ENCODE assay signal across 17 cellular contexts in genomic region chr1:87600848-87601247, GRCh38.
DNase-seq lines count a peak whose midpoint lies in the region; ATAC-seq, FAIRE-seq and TF ChIP-seq lines count a peak whose summit lies in the region.
"Had no signal": no experiment of that assay in that cellular context is flagged by ENCODE, and none has a peak within 500 bp of the region (broad histone marks: within the 10 kb centered on the region; RNA-seq: fewer than 3 reads in every experiment).

No MANE protein-coding gene starts in this region.

- H3K36me3 ChIP-seq in GM12878 (ENCODE audit: control insufficient read depth in 2 of 2, insufficient read depth in 2 of 2, low read length in 1 of 2): no peaks in the 10 kb centered on the region

- intact Hi-C loops in GM12878 (cut with micrococcal nuclease; ENCODE audit: unreplicated experiment): no loop called here

- ATAC-seq in GM21390 (IDR thresholded peaks at IDR 0.05; ENCODE audit: unreplicated experiment) (peak; percentile 51), HG03342 (IDR thresholded peaks at IDR 0.05; ENCODE audit: unreplicated experiment) (peak; percentile 67), GM12878 (no peak)
- ATAC-seq in stimulated activated memory B cell treated with anti-CD40 and anti-IgM and Interleukin-4, amounts not matched to agents 10 μg/mL and 1 μg/mL and 100 μg/mL, for 72 hours: no peak
- ATAC-seq: WTC11 had no signal

- WGBS in GM12878 (ENCODE audit: insufficient coverage, insufficient replicate concordance, low lambda C conversion rate, missing lambda C conversion rate): 41% methylated on average over 1 of the region's 1 CpG

- no peak overlapping the region for H2AFZ ChIP-seq in GM12878 (ENCODE audit: control insufficient read depth, low read depth, low read length)

- RAD21 ChIA-PET in GM12878 (lab: Charles Lee; ENCODE audit: unreplicated experiment): no interaction called here

- TF ChIP-seq RAD21 in GM12878 (IDR thresholded peaks at IDR 0.05; ENCODE audit: insufficient read depth, low read depth, low read length): no peak

- no peaks in the 10 kb centered on the region for H3K4me1 ChIP-seq in GM12878 (ENCODE audit: control insufficient read depth, insufficient read depth, low read length)

- TF ChIP-seq CTCF in GM12878 (IDR thresholded peaks at IDR 0.05 in 2 of 3, conservative IDR thresholded peaks at IDR 0.05 in 1 of 3; ENCODE audit: control insufficient read depth in 2 of 3, extremely low read depth in 1 of 3, insufficient read depth in 1 of 3, low read depth in 3 of 3, low read length in 3 of 3) (no peak), nephron (IDR thresholded peaks at IDR 0.05; ENCODE audit: unreplicated experiment in 3 of 3) (no peak)

- in situ Hi-C loops in GM12878 (cut with MboI): no loop called here

- H3K4me2 ChIP-seq in GM12878 (ENCODE audit: control insufficient read depth, insufficient read depth): no peak overlapping the region

- FAIRE-seq in GM12878 (lab: Jason Lieb, UNC): no peak

- H4K20me1 ChIP-seq in GM12878 (ENCODE audit: control insufficient read depth, insufficient read depth): no peaks in the 10 kb centered on the region

- DNase-seq in GM12878 (ENCODE audit: low read depth, low spot score): no peak
- DNase-seq in NCI-H2196 (lab: John Stamatoyannopoulos, UW; ENCODE audit: unreplicated experiment): no peak
- DNase-seq in activated CD4-positive, alpha-beta T cell treated with anti-CD3 and anti-CD28 coated beads, Interleukin-2, amount 50 U/mL, for 1 hour: no peak
- DNase-seq: activated CD8-positive, alpha-beta memory T cell treated with anti-CD3 and anti-CD28 coated beads for 24 hours; activated naive CD8-positive, alpha-beta T cell treated with anti-CD3 and anti-CD28 coated beads, Interleukin-2, amount 10 ng/mL, durations not matched to agents 7 days and 5 days; dermis blood vessel endothelial cell; NCI-H1092; NCI-H2081 treated with DMSO at 0.1 percent for 48 hours; NCI-H510A treated with DMSO at 0.1 percent for 48 hours; SHP77 treated with DMSO at 0.1 percent for 48 hours; stimulated activated CD4-positive, alpha-beta T cell treated with anti-CD3 and anti-CD28 coated beads, Interleukin-2, amount 100 ng/mL, for 24 hours had no signal

- BruUV-seq in GM12878 (replicated peaks; lab: Mats Ljungman, UMichigan): no TSS peak

- H3K4me1 Mint-ChIP-seq in nephron: peaks cover 49% of the 10 kb centered on the region
- peaks cover 18% of the 10 kb centered on the region for H3K4me1 Mint-ChIP-seq in stimulated activated memory B cell treated with anti-CD40 and anti-IgM and Interleukin-4, amounts not matched to agents 10 μg/mL and 1 μg/mL and 100 μg/mL, for 72 hours
- H3K4me1 Mint-ChIP-seq: activated naive CD8-positive, alpha-beta T cell treated with anti-CD3 and anti-CD28 coated beads, Interleukin-2, amount 10 ng/mL, durations not matched to agents 7 days and 5 days had no signal

- H3K79me2 ChIP-seq in GM12878 (ENCODE audit: control insufficient read depth, insufficient read depth, low read length): no peaks in the 10 kb centered on the region

- H3K27me3 Mint-ChIP-seq in nephron (ENCODE audit: low read depth): peaks cover 5% of the 10 kb centered on the region
- no peaks in the 10 kb centered on the region for H3K27me3 Mint-ChIP-seq in stimulated activated memory B cell treated with anti-CD40 and anti-IgM and Interleukin-4, amounts not matched to agents 10 μg/mL and 1 μg/mL and 100 μg/mL, for 72 hours
- H3K27me3 Mint-ChIP-seq: activated naive CD8-positive, alpha-beta T cell treated with anti-CD3 and anti-CD28 coated beads, Interleukin-2, amount 10 ng/mL, durations not matched to agents 7 days and 5 days had no signal

- peak overlapping the region; percentile 46 to 80 (median 73) for H3K27ac Mint-ChIP-seq in nephron
- H3K27ac Mint-ChIP-seq in stimulated activated memory B cell treated with anti-CD40 and anti-IgM and Interleukin-4, amounts not matched to agents 10 μg/mL and 1 μg/mL and 100 μg/mL, for 72 hours: no peak overlapping the region
- H3K27ac Mint-ChIP-seq: activated naive CD8-positive, alpha-beta T cell treated with anti-CD3 and anti-CD28 coated beads, Interleukin-2, amount 10 ng/mL, durations not matched to agents 7 days and 5 days; activated T-helper 1 cell treated with anti-CD3 and anti-CD28 coated beads, Interleukin-12 subunit alpha, Interleukin-12 subunit beta, Interleukin-2, Interleukin-4 antibody, amounts not matched to agents 30 ng/mL and 10 ng/mL and 1 ng/mL, durations not matched to agents 14 hours and 24 hours and 36 hours; WTC11 had no signal

- POLR2A ChIA-PET in GM12878 (lab: Charles Lee): interaction anchor here (0.6 kb wide), 1 partner anchor 104 kb away, joined by 3 read pairs; no protein-coding TSS in a partner anchor

- SMC1A ChIA-PET in GM12878 (lab: Charles Lee; ENCODE audit: uncharacterized antibody, unreplicated experiment): no interaction called here

- TF ChIP-seq POLR2A in GM12878 (IDR thresholded peaks at IDR 0.05; ENCODE audit: low read depth, low read length): no peak

- H3K9me3 ChIP-seq in GM12878 (replicated peaks; ENCODE audit: control insufficient read depth, insufficient read depth, low read length): no peaks in the 10 kb centered on the region

- no peak overlapping the region for H3K27ac ChIP-seq in GM12878 (ENCODE audit: control insufficient read depth, insufficient read depth)

- peaks cover 4% of the 10 kb centered on the region for H3K36me3 Mint-ChIP-seq in nephron (ENCODE audit: low read depth)
- no peaks in the 10 kb centered on the region for H3K36me3 Mint-ChIP-seq in stimulated activated memory B cell treated with anti-CD40 and anti-IgM and Interleukin-4, amounts not matched to agents 10 μg/mL and 1 μg/mL and 100 μg/mL, for 72 hours
- H3K36me3 Mint-ChIP-seq: activated naive CD8-positive, alpha-beta T cell treated with anti-CD3 and anti-CD28 coated beads, Interleukin-2, amount 10 ng/mL, durations not matched to agents 7 days and 5 days; WTC11 had no signal

- no peak overlapping the region for H3K4me3 ChIP-seq in GM12878

- CTCF ChIA-PET in GM12878 (lab: Yijun Ruan, JAX): no interaction called here

- peaks cover 10% of the 10 kb centered on the region for H3K9me3 Mint-ChIP-seq in nephron
- no peaks in the 10 kb centered on the region for H3K9me3 Mint-ChIP-seq in stimulated activated memory B cell treated with anti-CD40 and anti-IgM and Interleukin-4, amounts not matched to agents 10 μg/mL and 1 μg/mL and 100 μg/mL, for 72 hours
- H3K9me3 Mint-ChIP-seq: activated naive CD8-positive, alpha-beta T cell treated with anti-CD3 and anti-CD28 coated beads, Interleukin-2, amount 10 ng/mL, durations not matched to agents 7 days and 5 days; activated T-helper 1 cell treated with anti-CD3 and anti-CD28 coated beads, Interleukin-12 subunit alpha, Interleukin-12 subunit beta, Interleukin-2, Interleukin-4 antibody, amounts not matched to agents 30 ng/mL and 10 ng/mL and 1 ng/mL, durations not matched to agents 14 hours and 24 hours and 36 hours had no signal

- H3K9ac ChIP-seq in GM12878 (ENCODE audit: control insufficient read depth, insufficient read depth, low read length): no peak overlapping the region

- H3K4me3 Mint-ChIP-seq in nephron: peak overlapping the region in 1 of 3 experiments; percentile 2
- no peak overlapping the region for H3K4me3 Mint-ChIP-seq in stimulated activated memory B cell treated with anti-CD40 and anti-IgM and Interleukin-4, amounts not matched to agents 10 μg/mL and 1 μg/mL and 100 μg/mL, for 72 hours
- H3K4me3 Mint-ChIP-seq: activated naive CD8-positive, alpha-beta T cell treated with anti-CD3 and anti-CD28 coated beads, Interleukin-2, amount 10 ng/mL, durations not matched to agents 7 days and 5 days; activated T-helper 1 cell treated with anti-CD3 and anti-CD28 coated beads, Interleukin-12 subunit alpha, Interleukin-12 subunit beta, Interleukin-2, Interleukin-4 antibody, amounts not matched to agents 30 ng/mL and 10 ng/mL and 1 ng/mL, durations not matched to agents 14 hours and 24 hours and 36 hours; WTC11 had no signal

- no peak for TF ChIP-seq EP300 in GM12878 (IDR thresholded peaks at IDR 0.05; ENCODE audit: borderline replicate concordance in 1 of 2, control insufficient read depth in 1 of 2, low read depth in 2 of 2, low read length in 2 of 2)

- H3K27me3 ChIP-seq in GM12878 (replicated peaks in 1 of 2; ENCODE audit: control insufficient read depth in 2 of 2, insufficient read depth in 2 of 2, low read length in 1 of 2): no peaks in the 10 kb centered on the region

TF ChIP-seq in GM12878, 131 proteins besides CTCF, POLR2A, EP300 and RAD21:
- TF ChIP-seq EZH2 (IDR thresholded peaks at IDR 0.05; ENCODE audit: borderline replicate concordance, control insufficient read depth, low read depth, low read length) (no peak), JUNB (IDR thresholded peaks at IDR 0.05) (peak; percentile 37; the same call in 1 of the 2 replicates), BHLHE40 (IDR thresholded peaks at IDR 0.05; ENCODE audit: borderline replicate concordance in 1 of 2, low read depth in 2 of 2, low read length in 1 of 2) (no peak)

Comparison
In these comparisons a context has a peak if more than half of its experiments do, and no peak if none do; other contexts are left out.
1. ATAC-seq: peak in GM21390 (single experiment) and HG03342 (single experiment); none in GM12878 (single experiment) and stimulated activated memory B cell treated with anti-CD40 and anti-IgM and Interleukin-4, amounts not matched to agents 10 μg/mL and 1 μg/mL and 100 μg/mL, for 72 hours (single experiment).